19 cellular contexts compared by ENCODE assay signal in genomic region chr12:102603021-102603420, GRCh38.
"Had no signal": no experiment of that assay in that cellular context is flagged by ENCODE, and none has a peak within 500 bp of the region (broad histone marks: within the 10 kb centered on the region; RNA-seq: fewer than 3 reads in every experiment).

No MANE protein-coding gene starts in this region.

- H3K9ac ChIP-seq: SK-N-SH had no signal

- ATAC-seq: Panc1, PC-3 had no signal

- H3K4me2 ChIP-seq: SK-N-SH had no signal

- DNase-seq: KBM-7, MV-4-11, NCI-H1048, NCI-H1105, NCI-H1417, NCI-H1436 treated with DMSO at 0.1 percent for 48 hours, NCI-H1694, NCI-H187 treated with DMSO at 0.1 percent for 48 hours, NCI-H2029 treated with DMSO at 0.1 percent for 48 hours, NCI-H2171 treated with DMSO at 0.1 percent for 48 hours, NCI-H345, NCI-H446 treated with DMSO at 0.1 percent for 48 hours, NCI-H510A treated with DMSO at 0.1 percent for 48 hours, NCI-H526, PC-3, SHP77, SK-N-SH had no signal

- H3K27ac ChIP-seq: RWPE1 had no signal

- H3K9me3 ChIP-seq: SK-N-SH had no signal
